In genomic region chr19:7257148-7258041, GRCh38 we compare ENCODE assay signal across 1 cellular context.
TF ChIP-seq lines count a peak whose summit lies in the region.

No MANE protein-coding gene starts in this region.

TF ChIP-seq in HepG2, 621 proteins besides CTCF, POLR2A, EP300 and RAD21 (continued from another document):
- TF ChIP-seq ZBTB33 (CRISPR knock-in tag; IDR thresholded peaks at IDR 0.05) (0 out of 2 replicates have a peak, but pooled peaks have one; percentile 29), FOSL2 (CRISPR knock-in tag; IDR thresholded peaks at IDR 0.05) (peak; percentile 79), PRDM10 (CRISPR knock-in tag; IDR thresholded peaks at IDR 0.05; ENCODE audit: low read depth) (no peak), ONECUT2 (CRISPR knock-in tag; IDR thresholded peaks at IDR 0.05) (no peak), ZNF484 (CRISPR knock-in tag; IDR thresholded peaks at IDR 0.05; ENCODE audit: borderline replicate concordance, low read depth) (no peak), ZNF800 (CRISPR knock-in tag; IDR thresholded peaks at IDR 0.05) (no peak), ZKSCAN8 (CRISPR knock-in tag; IDR thresholded peaks at IDR 0.05; ENCODE audit: borderline replicate concordance) (no peak), ZNF768 (CRISPR knock-in tag; IDR thresholded peaks at IDR 0.05) (no peak), BRD4 (CRISPR knock-in tag; IDR thresholded peaks at IDR 0.05) (no peak), ZNF460 (CRISPR knock-in tag; IDR thresholded peaks at IDR 0.05; ENCODE audit: borderline replicate concordance) (peak; percentile 77; the same call in 1 of the 2 replicates), ZFX (CRISPR knock-in tag; IDR thresholded peaks at IDR 0.05; ENCODE audit: low read depth) (no peak), CAMTA2 (CRISPR knock-in tag; IDR thresholded peaks at IDR 0.05; ENCODE audit: borderline replicate concordance) (no peak), ZNF274 (CRISPR knock-in tag; IDR thresholded peaks at IDR 0.05) (no peak), ZNF335 (CRISPR knock-in tag; IDR thresholded peaks at IDR 0.05) (no peak), ZNF3 (CRISPR knock-in tag; IDR thresholded peaks at IDR 0.05) (no peak), TBP (CRISPR knock-in tag; IDR thresholded peaks at IDR 0.05) (no peak), TEAD3 (CRISPR knock-in tag; optimal IDR thresholded peaks at IDR 0.05; ENCODE audit: borderline replicate concordance) (peak; percentile 30), DNMT3B (CRISPR knock-in tag; conservative IDR thresholded peaks at IDR 0.05) (no peak), HBP1 (CRISPR knock-in tag; IDR thresholded peaks at IDR 0.05; ENCODE audit: low read depth) (no peak), XBP1 (CRISPR knock-in tag; IDR thresholded peaks at IDR 0.05) (no peak), ZBTB4 (CRISPR knock-in tag; IDR thresholded peaks at IDR 0.05; ENCODE audit: borderline replicate concordance) (no peak), MLX (CRISPR knock-in tag; IDR thresholded peaks at IDR 0.05) (no peak), IRF1 (CRISPR knock-in tag; IDR thresholded peaks at IDR 0.05; ENCODE audit: low read depth) (no peak), ZNF557 (CRISPR knock-in tag; IDR thresholded peaks at IDR 0.05) (no peak), ZNF451 (CRISPR knock-in tag; IDR thresholded peaks at IDR 0.05) (no peak), IKZF5 (CRISPR knock-in tag; IDR thresholded peaks at IDR 0.05) (no peak), RNF2 (conservative IDR thresholded peaks at IDR 0.05; ENCODE audit: low read depth) (no peak), CREB1 (IDR thresholded peaks at IDR 0.05) (no peak), CREB1 (CRISPR knock-in tag; IDR thresholded peaks at IDR 0.05) (peak; percentile 44; the same call in 1 of the 2 replicates), WIZ (CRISPR knock-in tag; IDR thresholded peaks at IDR 0.05) (no peak), U2AF1 (optimal IDR thresholded peaks at IDR 0.05; ENCODE audit: low read depth, low read length) (no peak), ZNF777 (CRISPR knock-in tag; IDR thresholded peaks at IDR 0.05) (no peak)
